ENCODE assay signal across 7 cellular contexts in genomic region chr7:151631149-151631967, GRCh38.
A peak's percentile ranks its signal among the peaks of the same experiment; 100 is the strongest.
DNase-seq lines count a peak whose midpoint lies in the region; ATAC-seq and TF ChIP-seq lines count a peak whose summit lies in the region.

No MANE protein-coding gene starts in this region.

- H3K27ac ChIP-seq in psoas muscle = peak overlapping the region; percentile 78

- TF ChIP-seq CTCF in Loucy (conservative IDR thresholded peaks at IDR 0.05; ENCODE audit: low read length) (peak; percentile 17), foreskin fibroblast (IDR thresholded peaks at IDR 0.05; ENCODE audit: low read depth, low read length) (no peak), psoas muscle (IDR thresholded peaks at IDR 0.05) (no peak)

- peaks cover 5% of the 10 kb centered on the region; the same call in 1 of the 2 replicates for H3K79me2 ChIP-seq in Loucy (ENCODE audit: insufficient read depth, low read length)

- H3K9me2 ChIP-seq in Loucy (replicated peaks; ENCODE audit: low read depth, low read length) = no peaks in the 10 kb centered on the region

- H3K4me2 ChIP-seq in Loucy (ENCODE audit: low read depth, low read length, poor library complexity, severe bottlenecking) = peak overlapping the region; percentile 94

- H3K4me1 ChIP-seq in Loucy (ENCODE audit: insufficient read depth, low read length, poor library complexity, severe bottlenecking) (peaks cover 11% of the 10 kb centered on the region), psoas muscle (peaks cover 9% of the 10 kb centered on the region)

- H3K4me3 ChIP-seq in Loucy (ENCODE audit: low read length, poor library complexity, severe bottlenecking) (peak overlapping the region; percentile 74), foreskin fibroblast (ENCODE audit: low read depth in 1 of 2, low read length in 2 of 2) (peak overlapping the region; percentile 74 to 76), psoas muscle (peak overlapping the region; percentile 80)

- peak; percentile 64 for DNase-seq in ELR (ENCODE audit: low read depth)
- peak; percentile 12 for DNase-seq in activated CD4-positive, alpha-beta T cell treated with anti-CD3 and anti-CD28 coated beads, Interleukin-2, amount 50 U/mL, for 4 hours
- peak in 1 of 2 donors; percentile 17 for DNase-seq in foreskin fibroblast
- no peak for DNase-seq in psoas muscle
- no peak for DNase-seq in MV-4-11 (lab: John Stamatoyannopoulos, UW)

- peaks cover 11% of the 10 kb centered on the region; the same call in 1 of the 2 replicates for H3F3A ChIP-seq in Loucy (ENCODE audit: low read depth)

- ATAC-seq in GM21526 (IDR thresholded peaks at IDR 0.05; ENCODE audit: low FRiP score, unreplicated experiment) (peak; percentile 27), psoas muscle (peak; percentile 18 to 44 (median 34))

- no peaks in the 10 kb centered on the region for H3K9me3 ChIP-seq in Loucy (ENCODE audit: insufficient read depth, low read depth, low read length)
- H3K9me3 ChIP-seq in psoas muscle = peaks cover 4% of the 10 kb centered on the region

- H2AFZ ChIP-seq in Loucy (ENCODE audit: low read length) = peak overlapping the region; percentile 41

- no peaks in the 10 kb centered on the region for H3K36me3 ChIP-seq in Loucy (ENCODE audit: insufficient read depth, low read length)
- H3K36me3 ChIP-seq in psoas muscle (ENCODE audit: insufficient read depth in 1 of 2, low read depth in 1 of 2) = no peaks in the 10 kb centered on the region

- no peaks in the 10 kb centered on the region for H4K20me1 ChIP-seq in Loucy (ENCODE audit: insufficient read depth, low read length, poor library complexity, severe bottlenecking)

- intact Hi-C loops in psoas muscle (cut with DNase I) = loop anchor here (5.0 kb wide), 2 partner anchors 61 to 264 kb away; no protein-coding TSS in a partner anchor

- peak overlapping the region; percentile 63 for H3K9ac ChIP-seq in Loucy (ENCODE audit: low read depth, low read length, poor library complexity, severe bottlenecking)

- 7 to 11% (median 9%) methylated on average over 23 to 44 of the region's 44 CpGs for WGBS in psoas muscle, 3 donors

- no peaks in the 10 kb centered on the region for H3K27me3 ChIP-seq in Loucy (ENCODE audit: insufficient read depth, low read length, poor library complexity, severe bottlenecking)
- H3K27me3 ChIP-seq in psoas muscle (ENCODE audit: insufficient read depth in 3 of 3, low read length in 2 of 3) = no peaks in the 10 kb centered on the region

Comparison
In these comparisons a context has a peak if more than half of its experiments do, and no peak if none do; other contexts are left out.
1. DNase-seq: peak in ELR (single experiment) and activated CD4-positive, alpha-beta T cell treated with anti-CD3 and anti-CD28 coated beads, Interleukin-2, amount 50 U/mL, for 4 hours (2 of 2); none in psoas muscle (0 of 2) and MV-4-11 (single experiment).
2. Peak in every context shown above with its lines, with median percentiles within 50 percentile points of each other: H3K4me3 ChIP-seq.